Comparison of ENCODE assay signal across 15 cellular contexts in genomic region chr12:110012659-110013058, GRCh38. TPM values are rescaled to one million over a fixed set of nuclear protein-coding genes. Genes with fewer than 3 reads are reported as not detected.
DNase-seq lines count a peak whose midpoint lies in the region; ATAC-seq and TF ChIP-seq lines count a peak whose summit lies in the region.
"Had no signal": no experiment of that assay in that cellular context is flagged by ENCODE, and none has a peak within 500 bp of the region (broad histone marks: within the 10 kb centered on the region; RNA-seq: fewer than 3 reads in every experiment).

No MANE protein-coding gene starts in this region.

- POLR2A ChIA-PET in OCI-LY7 (lab: Charles Lee) = interaction anchor here (0.5 to 4.3 kb wide), 6 partner anchors 10 to 686 kb away, joined by 3 to 48 read pairs (median 4); partner anchors contain the start of gene ANKRD13A

- H3K4me3 Mint-ChIP-seq in activated CD8-positive, alpha-beta memory T cell treated with anti-CD3 and anti-CD28 coated beads, Interleukin-2, amount 10 ng/mL, durations not matched to agents 7 days and 5 days = no peak overlapping the region
- H3K4me3 Mint-ChIP-seq in central memory CD8-positive, alpha-beta T cell = peak overlapping the region; percentile 69

- TF ChIP-seq CTCF in OCI-LY7 (conservative IDR thresholded peaks at IDR 0.05; ENCODE audit: low read length) (no peak), spleen (IDR thresholded peaks at IDR 0.05 in 8 of 11, conservative IDR thresholded peaks at IDR 0.05 in 3 of 11) (no peak)

- no peaks in the 10 kb centered on the region for H3K9me3 Mint-ChIP-seq in activated CD8-positive, alpha-beta memory T cell treated with anti-CD3 and anti-CD28 coated beads, Interleukin-2, amount 10 ng/mL, durations not matched to agents 7 days and 5 days (ENCODE audit: low read depth)
- no peaks in the 10 kb centered on the region for H3K9me3 Mint-ChIP-seq in central memory CD8-positive, alpha-beta T cell

- peak overlapping the region; percentile 81 for H3K4me2 ChIP-seq in OCI-LY7 (ENCODE audit: low read length)

- intact Hi-C loops in OCI-LY7 (cut with micrococcal nuclease; ENCODE audit: unreplicated experiment) = no loop called here
- intact Hi-C loops in spleen (cut with DNase I; ENCODE audit: low total_unique reads) = no loop called here

- no peak overlapping the region; the same call in 1 of the 2 replicates for H2AFZ ChIP-seq in OCI-LY7 (ENCODE audit: low read length)

- no peaks in the 10 kb centered on the region for H4K20me1 ChIP-seq in OCI-LY7 (ENCODE audit: insufficient read depth, low read length)

- peaks cover 64% of the 10 kb centered on the region for H3K4me1 Mint-ChIP-seq in activated CD8-positive, alpha-beta memory T cell treated with anti-CD3 and anti-CD28 coated beads, Interleukin-2, amount 10 ng/mL, durations not matched to agents 7 days and 5 days
- H3K4me1 Mint-ChIP-seq in central memory CD8-positive, alpha-beta T cell = peaks cover 56% of the 10 kb centered on the region

- no TSS peak for BruUV-seq in OCI-LY7 (replicated peaks; lab: Mats Ljungman, UMichigan)

- H3K27ac ChIP-seq in OCI-LY7 (ENCODE audit: low read depth, low read length, poor library complexity, severe bottlenecking) = peak overlapping the region; percentile 83
- peak overlapping the region; percentile 38 to 85 (median 76) for H3K27ac ChIP-seq in spleen
- H3K27ac ChIP-seq: gastrocnemius medialis had no signal

- H3K27me3 Mint-ChIP-seq in activated CD8-positive, alpha-beta memory T cell treated with anti-CD3 and anti-CD28 coated beads, Interleukin-2, amount 10 ng/mL, durations not matched to agents 7 days and 5 days = no peaks in the 10 kb centered on the region
- H3K27me3 Mint-ChIP-seq in central memory CD8-positive, alpha-beta T cell = no peaks in the 10 kb centered on the region

- DNase-seq in activated CD8-positive, alpha-beta memory T cell treated with anti-CD3 and anti-CD28 coated beads, Interleukin-2, amount 10 ng/mL, durations not matched to agents 7 days and 5 days = no peak
- DNase-seq in activated CD8-positive, alpha-beta memory T cell treated with anti-CD3 and anti-CD28 coated beads, Interleukin-2, amount 50 U/mL, for 48 hours = no peak
- no peak for DNase-seq in OCI-LY7 (ENCODE audit: low spot score)
- DNase-seq in central memory CD8-positive, alpha-beta T cell (ENCODE audit: low spot score in 2 of 2) = no peak
- DNase-seq in spleen = no peak
- no peak for DNase-seq in islet precursor cell
- no peak for DNase-seq in NCI-H1417 (lab: John Stamatoyannopoulos, UW)
- DNase-seq in NCI-H1105 (lab: John Stamatoyannopoulos, UW) = no peak
- DNase-seq: activated gamma-delta T cell; effector memory CD4-positive, alpha-beta T cell; gastrocnemius medialis; mesenchymal stem cell; NCI-H1436; NCI-H446; occipital lobe had no signal

- H3K4me3 ChIP-seq in OCI-LY7 (ENCODE audit: low read depth, low read length, poor library complexity, severe bottlenecking) (peak overlapping the region; percentile 64), spleen (peak overlapping the region in 1 of 8 donors; percentile 56)
- H3K4me3 ChIP-seq: gastrocnemius medialis had no signal

- H3K4me1 ChIP-seq in OCI-LY7 (ENCODE audit: insufficient read depth, low read length, poor library complexity, severe bottlenecking) (peaks cover 68% of the 10 kb centered on the region), spleen (peaks cover 34 to 92% (median 69%) of the 10 kb centered on the region in 6 donors)
- H3K4me1 ChIP-seq: gastrocnemius medialis had no signal

- peaks cover 38% of the 10 kb centered on the region for H3K36me3 Mint-ChIP-seq in activated CD8-positive, alpha-beta memory T cell treated with anti-CD3 and anti-CD28 coated beads, Interleukin-2, amount 10 ng/mL, durations not matched to agents 7 days and 5 days
- peaks cover 43% of the 10 kb centered on the region for H3K36me3 Mint-ChIP-seq in central memory CD8-positive, alpha-beta T cell (ENCODE audit: insufficient read depth)

- peak overlapping the region; percentile 67 for H3K27ac Mint-ChIP-seq in activated CD8-positive, alpha-beta memory T cell treated with anti-CD3 and anti-CD28 coated beads, Interleukin-2, amount 10 ng/mL, durations not matched to agents 7 days and 5 days
- peak overlapping the region; percentile 83 for H3K27ac Mint-ChIP-seq in central memory CD8-positive, alpha-beta T cell (ENCODE audit: low read depth)

- CTCF ChIA-PET in activated CD8-positive, alpha-beta memory T cell treated with anti-CD3 and anti-CD28 coated beads, Interleukin-2, amount 10 ng/mL, durations not matched to agents 7 days and 5 days (lab: Charles Lee) = interaction anchor here (1.2 kb wide), 1 partner anchor 13 kb away, joined by 3 read pairs; no protein-coding TSS in a partner anchor
- CTCF ChIA-PET in OCI-LY7 (lab: Charles Lee; ENCODE audit: unreplicated experiment) = no interaction called here

- WGBS in spleen, 5 donors = 66 to 92% (median 78%) methylated on average over 4 of the region's 4 CpGs

- no peak for TF ChIP-seq POLR2A in spleen (IDR thresholded peaks at IDR 0.05)

- H3K36me3 ChIP-seq in OCI-LY7 (ENCODE audit: insufficient read depth, low read length) (peaks cover 67% of the 10 kb centered on the region), spleen (peaks cover 0 to 59% (median 41%) of the 10 kb centered on the region in 6 donors)

- H3K27me3 ChIP-seq in spleen (replicated peaks in 1 of 7) = no peaks in the 10 kb centered on the region
- H3K27me3 ChIP-seq: gastrocnemius medialis had no signal

- no peaks in the 10 kb centered on the region for H3K9me2 ChIP-seq in OCI-LY7 (ENCODE audit: insufficient read depth, low read length)

- H3K9me3 ChIP-seq in OCI-LY7 (ENCODE audit: low read length) = peaks cover 5% of the 10 kb centered on the region; the same call in 1 of the 2 replicates
- H3K9me3 ChIP-seq in spleen = peaks cover 0 to under 1% (median 0%) of the 10 kb centered on the region in 8 donors
- H3K9me3 ChIP-seq: gastrocnemius medialis had no signal

- ATAC-seq in activated CD8-positive, alpha-beta memory T cell treated with anti-CD3 and anti-CD28 coated beads, Interleukin-2, amount 10 ng/mL, durations not matched to agents 7 days and 5 days = no peak
- no peak for ATAC-seq in central memory CD8-positive, alpha-beta T cell (replicated peaks; ENCODE audit: extremely low read depth, poor library complexity, severe bottlenecking)
- ATAC-seq: gastrocnemius medialis had no signal

- H3K79me2 ChIP-seq in OCI-LY7 (ENCODE audit: insufficient read depth, low read depth, low read length) = peaks cover 83% of the 10 kb centered on the region

RNA-seq across cellular contexts. Expression of gene ANKRD13A, which starts 13.4 kb away (rescaled TPM):
- total RNA-seq in activated CD8-positive, alpha-beta memory T cell treated with anti-CD3 and anti-CD28 coated beads, Interleukin-2, amount 10 ng/mL, durations not matched to agents 7 days and 5 days = 10 to 100 TPM; 68.6 to 78.2 TPM
- total RNA-seq in OCI-LY7 (2014; rRNA removed; shearing (Covaris generic)) = 135 and 140 TPM in 2 replicates
- total RNA-seq in OCI-LY7 (2022) = 208 and 216 TPM in 2 replicates
- 100 to 1,000 TPM in 4 of 7 donors, 10 to 100 TPM in 3; 88.0 to 134 (median 110) TPM for total RNA-seq in spleen
- polyA plus RNA-seq in spleen = 10 to 100 TPM; 32.9 to 46.8 (median 46.6) TPM

RNA-seq across cellular contexts. Expression of gene GIT2, which starts 16.5 kb away (rescaled TPM):
- total RNA-seq in activated CD8-positive, alpha-beta memory T cell treated with anti-CD3 and anti-CD28 coated beads, Interleukin-2, amount 10 ng/mL, durations not matched to agents 7 days and 5 days = 10 to 100 TPM; 90.6 to 92.3 TPM
- total RNA-seq in OCI-LY7 (2014; rRNA removed; shearing (Covaris generic)) = 57.1 and 60.6 TPM in 2 replicates
- total RNA-seq in OCI-LY7 (2022) (123 and 124 TPM in 2 replicates), spleen (100 to 1,000 TPM; 101 to 169 (median 129) TPM)
- 10 to 100 TPM; 26.5 to 35.5 (median 32.0) TPM for polyA plus RNA-seq in spleen

RNA-seq across cellular contexts. Expression of gene C12orf76, which starts 35.7 kb away (rescaled TPM):
- 10 to 100 TPM; 14.8 to 17.3 TPM for total RNA-seq in activated CD8-positive, alpha-beta memory T cell treated with anti-CD3 and anti-CD28 coated beads, Interleukin-2, amount 10 ng/mL, durations not matched to agents 7 days and 5 days
- total RNA-seq in OCI-LY7 (2014; rRNA removed; shearing (Covaris generic)) = 17.0 and 24.4 TPM in 2 replicates
- total RNA-seq in OCI-LY7 (2022) = 24.1 and 36.6 TPM in 2 replicates
- 10 to 100 TPM; 12.9 to 19.9 (median 17.8) TPM for total RNA-seq in spleen
- 10 to 100 TPM; 15.2 to 21.5 (median 16.4) TPM for polyA plus RNA-seq in spleen
